Comparison of ENCODE assay signal across 9 cellular contexts in genomic region chr20:45611054-45611453, GRCh38. TPM values are rescaled to one million over a fixed set of nuclear protein-coding genes. Genes with fewer than 3 reads are reported as not detected.
A peak's percentile ranks its signal among the peaks of the same experiment; 100 is the strongest.
DNase-seq lines count a peak whose midpoint lies in the region; ATAC-seq and TF ChIP-seq lines count a peak whose summit lies in the region.
"Had no signal": no experiment of that assay in that cellular context is flagged by ENCODE, and none has a peak within 500 bp of the region (broad histone marks: within the 10 kb centered on the region; RNA-seq: fewer than 3 reads in every experiment).

No MANE protein-coding gene starts in this region.

- H3K27me3 Mint-ChIP-seq in HFFc6 (ENCODE audit: insufficient read depth): peaks cover 9% of the 10 kb centered on the region
- H3K27me3 Mint-ChIP-seq in activated T-cell treated with anti-CD3 and anti-CD28 coated beads, Interleukin-2, amount 50 U/mL, for 72 hours (ENCODE audit: low read depth): peaks cover 50% of the 10 kb centered on the region

- peaks cover 6% of the 10 kb centered on the region for H3K9me3 Mint-ChIP-seq in HFFc6
- peaks cover 3% of the 10 kb centered on the region in 2 donors for H3K9me3 Mint-ChIP-seq in activated T-cell treated with anti-CD3 and anti-CD28 coated beads, Interleukin-2, amount 50 U/mL, for 72 hours

- no peak for TF ChIP-seq CTCF in AG04449 (IDR thresholded peaks at IDR 0.05; ENCODE audit: insufficient read depth, low read length, missing control alignments)
- no peak for TF ChIP-seq CTCF in HFFc6 (IDR thresholded peaks at IDR 0.05)
- TF ChIP-seq CTCF in lower lobe of right lung (IDR thresholded peaks at IDR 0.05): no peak

- CTCF ChIA-PET in AG04449 (lab: Yijun Ruan, JAX): no interaction called here

- no peaks in the 10 kb centered on the region for H3K9me3 ChIP-seq in lower lobe of right lung

- no peaks in the 10 kb centered on the region for H3K36me3 ChIP-seq in lower lobe of right lung

- DNase-seq in AG04449 (ENCODE audit: low read depth, low spot score): peak; percentile 44
- peak; percentile 48 for DNase-seq in HFFc6
- DNase-seq in activated T-cell treated with anti-CD3 and anti-CD28 coated beads, Interleukin-2, amount 50 U/mL, for 72 hours: peak; percentile 28 to 37
- DNase-seq in lower lobe of right lung: no peak
- DNase-seq in mucosa of gallbladder (ENCODE audit: low spot score): no peak
- DNase-seq in superior temporal gyrus (ENCODE audit: extremely low spot score): no peak

- H3K4me1 ChIP-seq in lower lobe of right lung: no peaks in the 10 kb centered on the region

- POLR2A ChIA-PET in AG04449 (lab: Yijun Ruan, JAX): no interaction called here

- peak; percentile 90 to 94 for ATAC-seq in activated T-cell treated with anti-CD3 and anti-CD28 coated beads, Interleukin-2, amount 50 U/mL, for 72 hours (replicated peaks in 1 of 2)
- peak; percentile 48 to 56 for ATAC-seq in lower lobe of right lung
- ATAC-seq in HG03045 (IDR thresholded peaks at IDR 0.05; ENCODE audit: unreplicated experiment): no peak
- no peak for ATAC-seq in GM21529 (IDR thresholded peaks at IDR 0.05; ENCODE audit: unreplicated experiment)

- H3K4me3 ChIP-seq in AG04449 (ENCODE audit: low read depth, low read length) (no peak overlapping the region), lower lobe of right lung (no peak overlapping the region)

- H3K27me3 ChIP-seq in lower lobe of right lung (ENCODE audit: low read depth): no peaks in the 10 kb centered on the region

- peak overlapping the region; percentile 17 for H3K27ac Mint-ChIP-seq in HFFc6
- H3K27ac Mint-ChIP-seq in activated T-cell treated with anti-CD3 and anti-CD28 coated beads, Interleukin-2, amount 50 U/mL, for 72 hours: no peak overlapping the region
- H3K27ac Mint-ChIP-seq: T-helper 1 cell treated with Interleukin-12 subunit alpha and Interleukin-12 subunit beta and Interleukin-4 antibody, amounts not matched to agents 30 μg/mL and 1 μg/mL, for 36 hours had no signal

- peaks cover 6% of the 10 kb centered on the region; the same call in 1 of the 2 replicates for H3K36me3 Mint-ChIP-seq in HFFc6 (ENCODE audit: low read depth)
- H3K36me3 Mint-ChIP-seq in activated T-cell treated with anti-CD3 and anti-CD28 coated beads, Interleukin-2, amount 50 U/mL, for 72 hours (ENCODE audit: insufficient read depth in 2 of 2): peaks cover 4 to 16% of the 10 kb centered on the region in 2 donors

- intact Hi-C loops in lower lobe of right lung (cut with DNase I): no loop called here

- H3K4me3 Mint-ChIP-seq in HFFc6: peak overlapping the region; percentile 31
- H3K4me3 Mint-ChIP-seq in activated T-cell treated with anti-CD3 and anti-CD28 coated beads, Interleukin-2, amount 50 U/mL, for 72 hours: peak overlapping the region in 1 of 2 donors; percentile 48
- H3K4me3 Mint-ChIP-seq: T-helper 1 cell treated with Interleukin-12 subunit alpha and Interleukin-12 subunit beta and Interleukin-4 antibody, amounts not matched to agents 30 μg/mL and 1 μg/mL, for 36 hours had no signal

- H3K27ac ChIP-seq in lower lobe of right lung: no peak overlapping the region

- H3K4me1 Mint-ChIP-seq in HFFc6 (ENCODE audit: low read depth): peaks cover 14% of the 10 kb centered on the region
- H3K4me1 Mint-ChIP-seq in activated T-cell treated with anti-CD3 and anti-CD28 coated beads, Interleukin-2, amount 50 U/mL, for 72 hours (ENCODE audit: low read depth): peaks cover 25% of the 10 kb centered on the region

RNA-seq across cellular contexts. Expression of gene WFDC10A, which starts 18.5 kb away (rescaled TPM):
- total RNA-seq in HFFc6 (2021; fragmentation: NEBNext Ultra II Directional; extraction: Animal tissue kit (Norgen Biotek cat#: 25700)): not detected
- not detected for total RNA-seq in activated T-cell treated with anti-CD3 and anti-CD28 coated beads, Interleukin-2, amount 50 U/mL, for 72 hours
- total RNA-seq in lower lobe of right lung: not detected
- not detected for total RNA-seq in mucosa of gallbladder

RNA-seq across cellular contexts. Expression of gene WFDC9, which starts 20.0 kb away (rescaled TPM):
- total RNA-seq in HFFc6 (2021; fragmentation: NEBNext Ultra II Directional; extraction: Animal tissue kit (Norgen Biotek cat#: 25700)): not detected
- not detected for total RNA-seq in activated T-cell treated with anti-CD3 and anti-CD28 coated beads, Interleukin-2, amount 50 U/mL, for 72 hours
- total RNA-seq in lower lobe of right lung: not detected
- not detected for total RNA-seq in mucosa of gallbladder

RNA-seq across cellular contexts. Expression of gene WFDC8, which starts 32.0 kb away (rescaled TPM):
- not detected for total RNA-seq in HFFc6 (2021; fragmentation: NEBNext Ultra II Directional; extraction: Animal tissue kit (Norgen Biotek cat#: 25700))
- total RNA-seq in activated T-cell treated with anti-CD3 and anti-CD28 coated beads, Interleukin-2, amount 50 U/mL, for 72 hours: not detected
- total RNA-seq in lower lobe of right lung (not detected), mucosa of gallbladder (not detected)

RNA-seq across cellular contexts. Expression of gene WFDC11, which starts 59.0 kb away (rescaled TPM):
- total RNA-seq in HFFc6 (2021; fragmentation: NEBNext Ultra II Directional; extraction: Animal tissue kit (Norgen Biotek cat#: 25700)): not detected
- not detected for total RNA-seq in activated T-cell treated with anti-CD3 and anti-CD28 coated beads, Interleukin-2, amount 50 U/mL, for 72 hours
- total RNA-seq in lower lobe of right lung (not detected), mucosa of gallbladder (not detected)

Comparison
In these comparisons a context has a peak if more than half of its experiments do, and no peak if none do; other contexts are left out.
1. DNase-seq: peak in AG04449 (single experiment), HFFc6 (single experiment) and activated T-cell treated with anti-CD3 and anti-CD28 coated beads, Interleukin-2, amount 50 U/mL, for 72 hours (2 of 2); none in lower lobe of right lung (single experiment), mucosa of gallbladder (single experiment) and superior temporal gyrus (single experiment).
2. ATAC-seq: peak in activated T-cell treated with anti-CD3 and anti-CD28 coated beads, Interleukin-2, amount 50 U/mL, for 72 hours (2 of 2) and lower lobe of right lung (2 of 2); none in HG03045 (single experiment) and GM21529 (single experiment).